Comparison of ENCODE assay signal across 2 cellular contexts in the genomic region with DNA sequence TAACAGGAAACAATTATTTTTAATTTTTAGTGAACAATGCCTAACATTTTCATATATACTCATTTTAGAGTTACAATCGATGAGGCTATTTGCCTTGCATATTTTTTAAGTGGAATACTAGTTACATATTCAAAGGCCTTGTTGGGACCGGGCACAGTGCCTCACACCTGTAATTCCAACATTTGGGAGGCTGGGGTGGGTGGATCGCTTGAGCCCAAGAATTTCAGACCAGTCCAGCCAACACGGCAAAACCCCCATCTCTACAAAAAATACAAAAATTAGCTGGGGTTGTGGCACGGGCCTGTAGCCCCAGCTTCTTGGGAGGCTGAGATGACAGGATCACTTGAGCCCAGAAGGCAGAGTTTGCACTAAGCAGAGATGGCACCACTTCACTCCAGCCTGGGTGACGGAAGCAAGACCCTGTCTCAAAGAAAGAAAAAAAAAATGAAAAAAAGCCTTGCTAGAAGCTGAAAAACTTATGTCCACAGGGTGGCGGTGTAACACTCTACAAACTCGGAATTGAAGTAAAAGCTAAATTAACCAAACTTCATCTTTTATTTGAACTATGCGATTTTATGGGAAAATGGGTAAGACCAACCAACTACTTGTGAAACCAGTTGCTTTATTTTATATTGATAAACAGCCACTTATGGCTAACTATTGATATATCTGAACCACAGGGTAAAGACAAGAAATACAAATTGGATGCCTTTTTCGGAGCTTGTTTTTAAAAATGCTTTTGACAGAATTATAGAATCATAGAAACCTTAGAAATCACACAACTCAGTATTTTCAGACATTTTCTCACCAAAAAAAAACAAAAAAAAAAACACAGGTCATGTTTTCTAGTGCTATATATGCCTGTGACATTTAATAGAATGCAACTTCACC.
TF ChIP-seq lines count a peak whose summit lies in the region.

No MANE protein-coding gene starts in this region.

TF ChIP-seq in HEK293T, 16 proteins besides CTCF, POLR2A, EP300 and RAD21:
- TF ChIP-seq ZNF384 (IDR thresholded peaks at IDR 0.05) (peak; percentile 98), ELF4 (IDR thresholded peaks at IDR 0.05) (no peak)

TF ChIP-seq in H1, 55 proteins besides CTCF, POLR2A, EP300 and RAD21:
- no peak for TF ChIP-seq BRCA1 (IDR thresholded peaks at IDR 0.05; ENCODE audit: low read depth, low read length)
- TF ChIP-seq EZH2 (IDR thresholded peaks at IDR 0.05; ENCODE audit: low read depth, low read length, severe bottlenecking) = no peak
- TF ChIP-seq HDAC6 (IDR thresholded peaks at IDR 0.05; ENCODE audit: low read depth, low read length) = no peak
- TF ChIP-seq SRF (IDR thresholded peaks at IDR 0.05; ENCODE audit: low read depth, low read length) = no peak
- TF ChIP-seq GABPA (IDR thresholded peaks at IDR 0.05; ENCODE audit: borderline replicate concordance, insufficient read depth, low read length) = no peak
- TF ChIP-seq TBP (IDR thresholded peaks at IDR 0.05; ENCODE audit: low read depth, low read length) = no peak
- no peak for TF ChIP-seq MAFK (IDR thresholded peaks at IDR 0.05; ENCODE audit: low read depth, low read length)
- no peak for TF ChIP-seq POU5F1 (IDR thresholded peaks at IDR 0.05; ENCODE audit: low read depth, low read length)
- no peak for TF ChIP-seq HDAC2 (IDR thresholded peaks at IDR 0.05; ENCODE audit: borderline replicate concordance in 1 of 2, low read depth in 2 of 2, low read length in 2 of 2)
- no peak for TF ChIP-seq SP4 (IDR thresholded peaks at IDR 0.05; ENCODE audit: low read length)
- TF ChIP-seq CREB1 (IDR thresholded peaks at IDR 0.05) = no peak
- no peak for TF ChIP-seq NANOG (IDR thresholded peaks at IDR 0.05; ENCODE audit: insufficient read depth, low read depth, low read length, poor library complexity, severe bottlenecking)
- no peak for TF ChIP-seq CBX5 (IDR thresholded peaks at IDR 0.05; ENCODE audit: low read depth, low read length)
- TF ChIP-seq JUND (IDR thresholded peaks at IDR 0.05; ENCODE audit: low read length) = no peak
- TF ChIP-seq ATF2 (IDR thresholded peaks at IDR 0.05; ENCODE audit: low read length) = no peak
- no peak for TF ChIP-seq YY1 (IDR thresholded peaks at IDR 0.05; ENCODE audit: low read depth, low read length)
- no peak for TF ChIP-seq TAF1 (IDR thresholded peaks at IDR 0.05; ENCODE audit: low read depth, low read length)
- TF ChIP-seq, protein P1, sequence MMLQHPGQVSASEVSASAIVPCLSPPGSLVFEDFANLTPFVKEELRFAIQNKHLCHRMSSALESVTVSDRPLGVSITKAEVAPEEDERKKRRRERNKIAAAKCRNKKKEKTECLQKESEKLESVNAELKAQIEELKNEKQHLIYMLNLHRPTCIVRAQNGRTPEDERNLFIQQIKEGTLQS (IDR thresholded peaks at IDR 0.05; ENCODE audit: insufficient read depth, low read depth, low read length) = no peak
- TF ChIP-seq MAX (IDR thresholded peaks at IDR 0.05) = no peak
